8 cellular contexts compared by ENCODE assay signal in the genomic region with DNA sequence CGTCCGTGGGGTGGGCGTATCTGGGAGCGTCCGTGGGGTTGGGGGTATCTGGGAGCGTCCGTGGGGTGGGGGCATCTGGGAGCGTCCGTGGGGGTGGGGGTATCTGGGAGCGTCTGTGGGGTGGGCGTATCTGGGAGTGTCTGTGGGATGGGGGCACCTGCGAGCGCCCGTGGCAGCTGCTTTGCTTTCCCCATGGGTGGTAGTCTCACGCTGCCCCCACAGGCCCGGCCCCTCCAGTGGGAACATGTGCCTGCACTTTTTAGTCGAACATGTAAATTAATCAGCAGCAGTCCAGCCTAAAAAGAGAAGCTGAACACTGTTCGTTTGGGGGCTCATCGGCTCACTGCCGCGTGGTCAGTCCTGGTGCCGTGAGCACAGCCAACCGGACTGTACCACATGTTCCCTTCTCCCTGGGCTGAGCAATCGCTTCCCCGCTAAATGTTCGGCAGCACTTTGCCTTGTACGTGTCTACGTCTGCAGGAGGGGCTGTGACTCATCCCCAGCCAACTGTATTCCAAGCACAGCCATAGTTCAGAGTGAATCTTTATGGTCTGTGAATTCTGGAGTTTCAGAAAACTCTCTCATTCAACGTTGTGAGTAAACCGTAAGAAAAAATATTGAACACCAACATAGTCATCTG.
A peak's percentile ranks its signal among the peaks of the same experiment; 100 is the strongest.
DNase-seq lines count a peak whose midpoint lies in the region.

No MANE protein-coding gene starts in this region.

- peak; percentile 71 for DNase-seq in ELR (ENCODE audit: low read depth)
- peak; percentile 37 for DNase-seq in RPMI7951 (ENCODE audit: low read depth)
- DNase-seq in fibroblast of peridontal ligament (ENCODE audit: extremely low read depth): peak; percentile 27
- peak; percentile 28 for DNase-seq in putamen (ENCODE audit: low spot score)
- no peak for DNase-seq in DMS79 treated with DMSO at 0.1 percent for 48 hours (lab: John Stamatoyannopoulos, UW)
- DNase-seq in activated T-cell treated with anti-CD3 and anti-CD28 coated beads, Interleukin-2, amount 50 U/mL, for 1 hour: no peak
- DNase-seq in T-helper 2 cell: no peak
- no peak for DNase-seq in SIG-M5 (lab: John Stamatoyannopoulos, UW)

Comparison
In these comparisons a context has a peak if more than half of its experiments do, and no peak if none do; other contexts are left out.
1. DNase-seq: peak in ELR (single experiment), RPMI7951 (single experiment), fibroblast of peridontal ligament (single experiment) and putamen (single experiment); none in DMS79 treated with DMSO at 0.1 percent for 48 hours (single experiment), activated T-cell treated with anti-CD3 and anti-CD28 coated beads, Interleukin-2, amount 50 U/mL, for 1 hour (single experiment), T-helper 2 cell (0 of 5) and SIG-M5 (single experiment).